Comparison of ENCODE assay signal across 16 cellular contexts in genomic region chr21:24204641-24205040, GRCh38.
DNase-seq lines count a peak whose midpoint lies in the region; ATAC-seq and TF ChIP-seq lines count a peak whose summit lies in the region.
"Had no signal": no experiment of that assay in that cellular context is flagged by ENCODE, and none has a peak within 500 bp of the region (broad histone marks: within the 10 kb centered on the region; RNA-seq: fewer than 3 reads in every experiment).

No MANE protein-coding gene starts in this region.

- ATAC-seq in SK-N-SH treated with all-trans-retinoic acid at 6 μM for 48 hours (peak; percentile 70), natural killer cell (no peak)

- H3K4me1 Mint-ChIP-seq in natural killer cell, result no peaks in the 10 kb centered on the region
- H3K4me1 Mint-ChIP-seq: B cell; CD14-positive monocyte; CD8-positive, alpha-beta memory T cell had no signal

- H3K4me3 Mint-ChIP-seq in natural killer cell, result no peak overlapping the region
- H3K4me3 Mint-ChIP-seq: B cell; CD14-positive monocyte; CD4-positive, alpha-beta T cell; CD8-positive, alpha-beta memory T cell; HFFc6 had no signal

- no peaks in the 10 kb centered on the region for H3K27me3 Mint-ChIP-seq in natural killer cell (ENCODE audit: low read depth in 2 of 2)
- H3K27me3 Mint-ChIP-seq: CD4-positive, alpha-beta T cell; CD8-positive, alpha-beta memory T cell had no signal

- TF ChIP-seq CTCF in natural killer cell (IDR thresholded peaks at IDR 0.05), result no peak

- DNase-seq in NCI-H1694 treated with DMSO at 0.1 percent for 48 hours (lab: John Stamatoyannopoulos, UW) (peak; percentile 53), NCI-H1694 (lab: John Stamatoyannopoulos, UW) (no peak), NCI-H526 treated with DMSO at 0.1 percent for 48 hours (lab: John Stamatoyannopoulos, UW) (peak; percentile 22), retina (peak; percentile 19), natural killer cell (no peak), cerebellar cortex (ENCODE audit: low spot score) (no peak)
- no peak for DNase-seq in stimulated activated naive CD4-positive, alpha-beta T cell (lab: John Stamatoyannopoulos, UW)
- DNase-seq: CD4-positive, alpha-beta T cell; CD8-positive, alpha-beta memory T cell; DMS153; DND-41; GOT3; HFFc6 had no signal

- no peak overlapping the region for H3K27ac Mint-ChIP-seq in natural killer cell
- H3K27ac Mint-ChIP-seq: B cell; CD14-positive monocyte; CD4-positive, alpha-beta T cell; CD8-positive, alpha-beta memory T cell; HFFc6 had no signal

- intact Hi-C loops in natural killer cell (cut with micrococcal nuclease), result no loop called here

- H3K9me3 Mint-ChIP-seq in natural killer cell, result peaks cover 7 to 14% of the 10 kb centered on the region in 2 donors
- H3K9me3 Mint-ChIP-seq: CD4-positive, alpha-beta T cell had no signal

- H3K36me3 Mint-ChIP-seq in natural killer cell, result no peaks in the 10 kb centered on the region
- H3K36me3 Mint-ChIP-seq: CD14-positive monocyte; CD8-positive, alpha-beta memory T cell had no signal

TF ChIP-seq in SK-N-SH treated with all-trans-retinoic acid at 6 μM for 48 hours, 23 proteins besides CTCF, POLR2A, EP300 and RAD21:
- TF ChIP-seq ZFP30 (CRISPR knock-in tag; IDR thresholded peaks at IDR 0.05) (no peak), ZNF70 (CRISPR knock-in tag; IDR thresholded peaks at IDR 0.05) (no peak), ESRRG (CRISPR knock-in tag; IDR thresholded peaks at IDR 0.05) (no peak), RARB (CRISPR knock-in tag; IDR thresholded peaks at IDR 0.05) (no peak), POU6F1 (CRISPR knock-in tag; IDR thresholded peaks at IDR 0.05; ENCODE audit: borderline replicate concordance, low read depth) (no peak), TOX (CRISPR knock-in tag; IDR thresholded peaks at IDR 0.05; ENCODE audit: borderline replicate concordance) (no peak), CSDC2 (CRISPR knock-in tag; IDR thresholded peaks at IDR 0.05) (no peak), PPARA (CRISPR knock-in tag; IDR thresholded peaks at IDR 0.05; ENCODE audit: borderline replicate concordance) (0 out of 2 replicates have a peak, but pooled peaks have one; percentile 55), BACH2 (CRISPR knock-in tag; IDR thresholded peaks at IDR 0.05; ENCODE audit: borderline replicate concordance) (no peak), ARNTL (CRISPR knock-in tag; IDR thresholded peaks at IDR 0.05; ENCODE audit: borderline replicate concordance, low read depth) (no peak), ISL1 (CRISPR knock-in tag; IDR thresholded peaks at IDR 0.05) (no peak), TSHZ2 (CRISPR knock-in tag; IDR thresholded peaks at IDR 0.05) (peak; percentile 85), ZNF8 (CRISPR knock-in tag; IDR thresholded peaks at IDR 0.05) (no peak), OSR1 (CRISPR knock-in tag; IDR thresholded peaks at IDR 0.05) (no peak), SNAI2 (CRISPR knock-in tag; IDR thresholded peaks at IDR 0.05) (no peak), GLIS3 (CRISPR knock-in tag; IDR thresholded peaks at IDR 0.05) (no peak), ZNF565 (CRISPR knock-in tag; conservative IDR thresholded peaks at IDR 0.05; ENCODE audit: low read depth) (no peak), ZFP3 (CRISPR knock-in tag; IDR thresholded peaks at IDR 0.05) (no peak), ZC3H10 (CRISPR knock-in tag; IDR thresholded peaks at IDR 0.05) (no peak), TCF4 (CRISPR knock-in tag; IDR thresholded peaks at IDR 0.05; ENCODE audit: borderline replicate concordance) (peak; percentile 97)
- TF ChIP-seq, protein P1, sequence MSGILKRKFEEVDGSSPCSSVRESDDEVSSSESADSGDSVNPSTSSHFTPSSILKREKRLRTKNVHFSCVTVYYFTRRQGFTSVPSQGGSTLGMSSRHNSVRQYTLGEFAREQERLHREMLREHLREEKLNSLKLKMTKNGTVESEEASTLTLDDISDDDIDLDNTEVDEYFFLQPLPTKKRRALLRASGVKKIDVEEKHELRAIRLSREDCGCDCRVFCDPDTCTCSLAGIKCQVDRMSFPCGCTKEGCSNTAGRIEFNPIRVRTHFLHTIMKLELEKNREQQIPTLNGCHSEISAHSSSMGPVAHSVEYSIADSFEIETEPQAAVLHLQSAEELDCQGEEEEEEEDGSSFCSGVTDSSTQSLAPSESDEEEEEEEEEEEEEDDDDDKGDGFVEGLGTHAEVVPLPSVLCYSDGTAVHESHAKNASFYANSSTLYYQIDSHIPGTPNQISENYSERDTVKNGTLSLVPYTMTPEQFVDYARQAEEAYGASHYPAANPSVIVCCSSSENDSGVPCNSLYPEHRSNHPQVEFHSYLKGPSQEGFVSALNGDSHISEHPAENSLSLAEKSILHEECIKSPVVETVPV (CRISPR knock-in tag; IDR thresholded peaks at IDR 0.05), result no peak
- TF ChIP-seq, protein P2, sequence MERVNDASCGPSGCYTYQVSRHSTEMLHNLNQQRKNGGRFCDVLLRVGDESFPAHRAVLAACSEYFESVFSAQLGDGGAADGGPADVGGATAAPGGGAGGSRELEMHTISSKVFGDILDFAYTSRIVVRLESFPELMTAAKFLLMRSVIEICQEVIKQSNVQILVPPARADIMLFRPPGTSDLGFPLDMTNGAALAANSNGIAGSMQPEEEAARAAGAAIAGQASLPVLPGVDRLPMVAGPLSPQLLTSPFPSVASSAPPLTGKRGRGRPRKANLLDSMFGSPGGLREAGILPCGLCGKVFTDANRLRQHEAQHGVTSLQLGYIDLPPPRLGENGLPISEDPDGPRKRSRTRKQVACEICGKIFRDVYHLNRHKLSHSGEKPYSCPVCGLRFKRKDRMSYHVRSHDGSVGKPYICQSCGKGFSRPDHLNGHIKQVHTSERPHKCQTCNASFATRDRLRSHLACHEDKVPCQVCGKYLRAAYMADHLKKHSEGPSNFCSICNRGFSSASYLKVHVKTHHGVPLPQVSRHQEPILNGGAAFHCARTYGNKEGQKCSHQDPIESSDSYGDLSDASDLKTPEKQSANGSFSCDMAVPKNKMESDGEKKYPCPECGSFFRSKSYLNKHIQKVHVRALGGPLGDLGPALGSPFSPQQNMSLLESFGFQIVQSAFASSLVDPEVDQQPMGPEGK (CRISPR knock-in tag; IDR thresholded peaks at IDR 0.05; ENCODE audit: borderline replicate concordance), result no peak
- TF ChIP-seq, protein P3, sequence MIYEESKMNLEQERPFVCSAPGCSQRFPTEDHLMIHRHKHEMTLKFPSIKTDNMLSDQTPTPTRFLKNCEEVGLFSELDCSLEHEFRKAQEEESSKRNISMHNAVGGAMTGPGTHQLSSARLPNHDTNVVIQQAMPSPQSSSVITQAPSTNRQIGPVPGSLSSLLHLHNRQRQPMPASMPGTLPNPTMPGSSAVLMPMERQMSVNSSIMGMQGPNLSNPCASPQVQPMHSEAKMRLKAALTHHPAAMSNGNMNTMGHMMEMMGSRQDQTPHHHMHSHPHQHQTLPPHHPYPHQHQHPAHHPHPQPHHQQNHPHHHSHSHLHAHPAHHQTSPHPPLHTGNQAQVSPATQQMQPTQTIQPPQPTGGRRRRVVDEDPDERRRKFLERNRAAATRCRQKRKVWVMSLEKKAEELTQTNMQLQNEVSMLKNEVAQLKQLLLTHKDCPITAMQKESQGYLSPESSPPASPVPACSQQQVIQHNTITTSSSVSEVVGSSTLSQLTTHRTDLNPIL (CRISPR knock-in tag; IDR thresholded peaks at IDR 0.05; ENCODE audit: low read depth), result no peak

Comparison
In these comparisons a context has a peak if more than half of its experiments do, and no peak if none do; other contexts are left out.
1. DNase-seq: peak in NCI-H1694 treated with DMSO at 0.1 percent for 48 hours (single experiment), NCI-H526 treated with DMSO at 0.1 percent for 48 hours (single experiment) and retina (single experiment); none in NCI-H1694 (single experiment), stimulated activated naive CD4-positive, alpha-beta T cell (0 of 6), natural killer cell (single experiment) and cerebellar cortex (single experiment).